Comparison of ENCODE assay signal across 8 cellular contexts in genomic region chr3:143000525-143000924, GRCh38. TPM values are rescaled to one million over a fixed set of nuclear protein-coding genes. Genes with fewer than 3 reads are reported as not detected.
DNase-seq lines count a peak whose midpoint lies in the region; ATAC-seq and TF ChIP-seq lines count a peak whose summit lies in the region.

No MANE protein-coding gene starts in this region.

- CTCF ChIA-PET in MCF 10A (lab: Yijun Ruan, JAX): interaction anchor here (0.6 to 14.5 kb wide), 8 partner anchors 11 to 1760 kb away, joined by 3 to 212 read pairs (median 4); no protein-coding TSS in a partner anchor

- intact Hi-C loops in MCF 10A (cut with micrococcal nuclease): loop anchor here (5.0 kb wide), 1 partner anchor 423 kb away; the partner anchor contains the start of gene ATR

- peak overlapping the region; percentile 99 for H3K27ac Mint-ChIP-seq in MCF 10A (ENCODE audit: low read depth, unreplicated experiment)
- peak overlapping the region; percentile 98 for H3K27ac Mint-ChIP-seq in type B pancreatic cell

- H3K9me3 ChIP-seq in BLaER1 (no peaks in the 10 kb centered on the region), KOPT-K1 (ENCODE audit: insufficient read depth, low read length, poor library complexity, severe bottlenecking) (no peaks in the 10 kb centered on the region), liver (ENCODE audit: control insufficient read depth in 4 of 4, low read length in 3 of 4) (no peaks in the 10 kb centered on the region)

- WGBS in liver: 19% methylated on average over 10 of the region's 10 CpGs

- peaks cover 18% of the 10 kb centered on the region for H3K4me1 Mint-ChIP-seq in MCF 10A (ENCODE audit: insufficient read depth, unreplicated experiment)
- peaks cover 28% of the 10 kb centered on the region for H3K4me1 Mint-ChIP-seq in type B pancreatic cell (ENCODE audit: unreplicated experiment)

- peaks cover 39% of the 10 kb centered on the region for H4K20me1 ChIP-seq in BLaER1

- H3K4me1 ChIP-seq in BLaER1: peaks cover 29% of the 10 kb centered on the region
- peaks cover 5 to 28% (median 24%) of the 10 kb centered on the region in 4 donors for H3K4me1 ChIP-seq in liver (ENCODE audit: control insufficient read depth in 4 of 4, insufficient read depth in 4 of 4, low read length in 3 of 4)

- H3K4me3 ChIP-seq in BLaER1 (peak overlapping the region; percentile 85), liver (ENCODE audit: low read depth in 1 of 3, low read length in 3 of 3) (peak overlapping the region; percentile 84 to 98 (median 89))

- H3K9ac ChIP-seq in BLaER1: peak overlapping the region; percentile 97
- H3K9ac ChIP-seq in liver (ENCODE audit: low read depth in 1 of 2, low read length in 2 of 2): peak overlapping the region; percentile 80 to 91

- H3K27me3 ChIP-seq in BLaER1: no peaks in the 10 kb centered on the region
- H3K27me3 ChIP-seq in liver (ENCODE audit: control insufficient read depth in 4 of 4, insufficient read depth in 4 of 4, low read length in 3 of 4): no peaks in the 10 kb centered on the region

- H3K9me3 Mint-ChIP-seq in MCF 10A (ENCODE audit: unreplicated experiment) (no peaks in the 10 kb centered on the region), type B pancreatic cell (no peaks in the 10 kb centered on the region)

- peak overlapping the region; percentile 93 for H3K27ac ChIP-seq in BLaER1
- H3K27ac ChIP-seq in KOPT-K1 (ENCODE audit: low read depth, low read length, poor library complexity, severe bottlenecking): peak overlapping the region; percentile 79
- H3K27ac ChIP-seq in liver (ENCODE audit: low read depth in 1 of 2, low read length in 2 of 2): peak overlapping the region; percentile 85 to 89

- H3K4me3 Mint-ChIP-seq in MCF 10A (ENCODE audit: unreplicated experiment): peak overlapping the region; percentile 94
- peak overlapping the region; percentile 98 for H3K4me3 Mint-ChIP-seq in type B pancreatic cell

- POLR2A ChIA-PET in MCF 10A (lab: Yijun Ruan, JAX): interaction anchor here (0.6 to 4.5 kb wide), 30 partner anchors 10 to 1597 kb away, joined by 3 to 96 read pairs (median 7); partner anchors contain the start of genes ATR and PLS1

- TF ChIP-seq CTCF in MCF 10A (IDR thresholded peaks at IDR 0.05; ENCODE audit: unreplicated experiment): no peak
- no peak for TF ChIP-seq CTCF in liver (IDR thresholded peaks at IDR 0.05; ENCODE audit: low read depth, low read length, missing input control)
- no peak for TF ChIP-seq CTCF in type B pancreatic cell (conservative IDR thresholded peaks at IDR 0.05)

- no TSS peak for BruUV-seq in MCF 10A (replicated peaks; lab: Mats Ljungman, UMichigan)

- H3K27me3 Mint-ChIP-seq in MCF 10A (ENCODE audit: insufficient read depth, unreplicated experiment) (no peaks in the 10 kb centered on the region), type B pancreatic cell (no peaks in the 10 kb centered on the region)

- no peaks in the 10 kb centered on the region; the same call in 1 of the 2 replicates for H3K36me3 ChIP-seq in BLaER1
- 0 out of 2 replicates have a peak, but pooled peaks cover 6% of the 10 kb centered on the region for H3K36me3 ChIP-seq in KOPT-K1 (ENCODE audit: insufficient read depth, low read length)
- no peaks in the 10 kb centered on the region for H3K36me3 ChIP-seq in liver (ENCODE audit: control insufficient read depth in 4 of 4, insufficient read depth in 3 of 4, low read depth in 1 of 4, low read length in 3 of 4)

- no peak for TF ChIP-seq RAD21 in liver (IDR thresholded peaks at IDR 0.05)

- DNase-seq in MCF 10A (ENCODE audit: unreplicated experiment) (peak; percentile 24), type B pancreatic cell (ENCODE audit: extremely low spot score, unreplicated experiment) (no peak), DMS53 (lab: John Stamatoyannopoulos, UW) (no peak), T1000 (lab: John Stamatoyannopoulos, UW) (no peak)

- ATAC-seq in GM18502 (IDR thresholded peaks at IDR 0.05; ENCODE audit: poor library complexity, unreplicated experiment): no peak

- H3K36me3 Mint-ChIP-seq in MCF 10A (ENCODE audit: insufficient read depth, unreplicated experiment): peaks cover 15% of the 10 kb centered on the region
- H3K36me3 Mint-ChIP-seq in type B pancreatic cell: no peaks in the 10 kb centered on the region

- peak overlapping the region; percentile 88 for H3K4me2 ChIP-seq in BLaER1

TF ChIP-seq in liver, 16 proteins besides CTCF, POLR2A, EP300 and RAD21:
- no peak for TF ChIP-seq RXRA (IDR thresholded peaks at IDR 0.05)
- TF ChIP-seq MAX (IDR thresholded peaks at IDR 0.05): no peak
- peak; percentile 11 for TF ChIP-seq ATF3 (IDR thresholded peaks at IDR 0.05)
- TF ChIP-seq FOXA1 (IDR thresholded peaks at IDR 0.05): no peak

RNA-seq across cellular contexts. Expression of gene U2SURP, which starts 0.8 kb away (rescaled TPM):
- 131 and 146 TPM in 2 replicates for total RNA-seq in MCF 10A (2022)
- total RNA-seq in liver: 10 to 100 TPM; 33.4 to 41.2 TPM
- 10 to 100 TPM in 1 of 2 donors, 1 to 10 TPM in 1; 8.3 to 27.2 TPM for polyA plus RNA-seq in liver
- 85.7 and 129 TPM in 2 replicates for total RNA-seq in type B pancreatic cell (ENCODE audit: low replicate concordance)

RNA-seq across cellular contexts. Expression of gene PAQR9, which starts 37.1 kb away (rescaled TPM):
- total RNA-seq in MCF 10A (2022): not detected in 2 replicates
- 10 to 100 TPM; 15.4 to 24.3 TPM for total RNA-seq in liver
- 1 to 10 TPM; 3.6 to 9.8 TPM for polyA plus RNA-seq in liver
- 0.12 and 0.58 TPM in 2 replicates for total RNA-seq in type B pancreatic cell (ENCODE audit: low replicate concordance)

Comparison
In these comparisons a context has a peak if more than half of its experiments do, and no peak if none do; other contexts are left out.
1. RNA of gene PAQR9, which starts 37.1 kb away (total RNA-seq): 15.4 to 24.3 TPM in liver; 0.12 to 0.58 TPM in type B pancreatic cell and not detected in MCF 10A; every median in the first group is over 10 times any median in the second.
2. Peak in every context shown above with its lines, with median percentiles within 50 percentile points of each other: H3K27ac ChIP-seq.